Comparison of ENCODE assay signal across 24 cellular contexts in the genomic region with DNA sequence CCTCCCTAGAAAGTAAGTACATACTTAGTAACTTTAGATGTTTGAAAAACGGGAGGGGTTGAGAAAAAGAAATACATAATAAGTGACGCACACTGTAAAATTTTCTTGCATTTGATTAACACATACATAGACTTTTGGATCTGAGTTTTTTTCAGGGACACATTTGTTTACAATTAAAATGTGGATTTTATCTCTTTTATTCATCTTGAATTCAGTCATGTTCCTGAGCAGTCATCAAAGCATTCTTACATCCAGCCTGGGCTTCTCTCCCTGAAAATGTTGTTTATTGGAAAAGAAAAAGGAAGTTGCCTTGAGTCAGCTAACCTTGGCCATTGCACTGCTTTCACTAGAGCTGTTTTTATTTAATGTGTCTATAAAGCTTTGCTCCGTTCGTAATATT. TPM values are rescaled to one million over a fixed set of nuclear protein-coding genes. Genes with fewer than 3 reads are reported as not detected.
DNase-seq lines count a peak whose midpoint lies in the region; ATAC-seq, FAIRE-seq and TF ChIP-seq lines count a peak whose summit lies in the region.
"Had no signal": no experiment of that assay in that cellular context is flagged by ENCODE, and none has a peak within 500 bp of the region (broad histone marks: within the 10 kb centered on the region; RNA-seq: fewer than 3 reads in every experiment).

No MANE protein-coding gene starts in this region.

- H2AK5ac ChIP-seq in H9 (ENCODE audit: insufficient read length, low read length) = no peak overlapping the region

- no CpG with 5 or more reads among the region's 4 CpGs for WGBS in H9 (ENCODE audit: extremely low coverage, insufficient read length, low lambda C conversion rate)

- no peak for ATAC-seq in GM21825 (IDR thresholded peaks at IDR 0.05; ENCODE audit: unreplicated experiment)
- ATAC-seq: heart left ventricle, T-helper 17 cell had no signal

- no peak overlapping the region for H3K23ac ChIP-seq in H9 (ENCODE audit: insufficient read length, low read depth, low read length)

- no peak overlapping the region for H2BK15ac ChIP-seq in H9 (ENCODE audit: low read depth, low read length)

- H3K4ac ChIP-seq in H9 (ENCODE audit: low read depth, low read length) = no peak overlapping the region

- DNase-seq in GM04504 (ENCODE audit: low read depth) = peak; percentile 51
- DNase-seq in NB4 (ENCODE audit: low read depth) = peak; percentile 24
- DNase-seq in osteoblast (ENCODE audit: insufficient read length, low spot score, missing footprints) = peak; percentile 29
- no peak for DNase-seq in LoVo (ENCODE audit: low spot score)
- no peak for DNase-seq in activated naive CD4-positive, alpha-beta T cell treated with anti-CD3 and anti-CD28 coated beads, Interleukin-2, amount 50 U/mL, for 16 hours
- DNase-seq in H9 = no peak
- DNase-seq: activated naive CD8-positive, alpha-beta T cell treated with anti-CD3 and anti-CD28 coated beads for 36 hours; Calu3; heart left ventricle; KG1; NCI-H1436 treated with DMSO at 0.1 percent for 48 hours; NCI-H2171; NCI-H748 treated with DMSO at 0.1 percent for 48 hours; stimulated activated CD4-positive, alpha-beta T cell treated with anti-CD3 and anti-CD28 coated beads, Interleukin-4, amount 100 ng/mL, for 24 hours; T-helper 17 cell; upper lobe of left lung had no signal

- H3K4me2 ChIP-seq in osteoblast (ENCODE audit: insufficient read depth, low read length) (no peak overlapping the region), H9 (ENCODE audit: insufficient read depth, insufficient read length, low read length) (no peak overlapping the region)
- H3K4me2 ChIP-seq: BLaER1, neural progenitor cell, smooth muscle cell had no signal

- H4K8ac ChIP-seq in H9 (replicated peaks; ENCODE audit: insufficient read length, low read depth, low read length) = no peak overlapping the region

- H3K14ac ChIP-seq in H9 (ENCODE audit: insufficient read depth, low read length) = no peak overlapping the region

- H4K91ac ChIP-seq in H9 (ENCODE audit: insufficient read length, low read depth, low read length) = no peak overlapping the region

- H3K4me3 Mint-ChIP-seq in H9 = no peak overlapping the region
- H3K4me3 Mint-ChIP-seq: activated naive CD8-positive, alpha-beta T cell treated with anti-CD3 and anti-CD28 coated beads for 36 hours; neural progenitor cell; T-helper 17 cell had no signal

- no peak overlapping the region for H3K9ac ChIP-seq in H9 (ENCODE audit: extremely low read depth, insufficient read length, low read length)
- H3K9ac ChIP-seq: BLaER1, neural progenitor cell had no signal

- H3K27me3 ChIP-seq in osteoblast (ENCODE audit: insufficient read depth, low read length) (no peaks in the 10 kb centered on the region), H9 (ENCODE audit: insufficient read depth, low read length) (no peaks in the 10 kb centered on the region)
- H3K27me3 ChIP-seq: BLaER1, heart left ventricle, neural progenitor cell, upper lobe of left lung had no signal

- no peak overlapping the region for H4K5ac ChIP-seq in H9 (ENCODE audit: insufficient read length, low read depth, low read length)

- TF ChIP-seq CTCF in NB4 (IDR thresholded peaks at IDR 0.05; ENCODE audit: low read depth, low read length) = no peak
- TF ChIP-seq CTCF in osteoblast (IDR thresholded peaks at IDR 0.05; ENCODE audit: extremely low read depth, low read depth, low read length) = no peak
- TF ChIP-seq CTCF in H9 (conservative IDR thresholded peaks at IDR 0.05) = no peak

- H3K4me1 Mint-ChIP-seq in H9 = peaks cover 4% of the 10 kb centered on the region in 2 experiments
- H3K4me1 Mint-ChIP-seq: activated naive CD8-positive, alpha-beta T cell treated with anti-CD3 and anti-CD28 coated beads for 36 hours; T-helper 17 cell had no signal

- H2AFZ ChIP-seq in osteoblast (ENCODE audit: low read length) (no peak overlapping the region), H9 (ENCODE audit: low read length) (no peak overlapping the region)
- H2AFZ ChIP-seq: neural progenitor cell had no signal

- no peaks in the 10 kb centered on the region for H3K79me2 ChIP-seq in osteoblast (ENCODE audit: insufficient read depth, low read length)
- no peaks in the 10 kb centered on the region for H3K79me2 ChIP-seq in H9 (ENCODE audit: insufficient read depth, low read length)

- H3K4me1 ChIP-seq in osteoblast (ENCODE audit: insufficient read depth, low read length) = no peaks in the 10 kb centered on the region
- no peaks in the 10 kb centered on the region for H3K4me1 ChIP-seq in H9 (ENCODE audit: insufficient read depth, low read length)
- H3K4me1 ChIP-seq: BLaER1, heart left ventricle, neural progenitor cell, upper lobe of left lung had no signal

- H2BK12ac ChIP-seq in H9 (ENCODE audit: insufficient read length, low read depth, low read length) = no peak overlapping the region

- no peak overlapping the region for H3K27ac ChIP-seq in osteoblast (ENCODE audit: low read depth, low read length)
- no peak overlapping the region for H3K27ac ChIP-seq in H9 (ENCODE audit: insufficient read length, low read depth, low read length)
- H3K27ac ChIP-seq: BLaER1, coronary artery, epithelial cell of prostate, heart left ventricle, neural progenitor cell, upper lobe of left lung had no signal

- H3K18ac ChIP-seq in H9 (ENCODE audit: insufficient read length, low read depth, low read length) = no peak overlapping the region

- H3K9me3 ChIP-seq in osteoblast (ENCODE audit: low read depth, low read length) = no peaks in the 10 kb centered on the region
- no peaks in the 10 kb centered on the region for H3K9me3 ChIP-seq in H9 (ENCODE audit: control insufficient read depth, low read depth, low read length)

- no peak overlapping the region for H3K56ac ChIP-seq in H9 (ENCODE audit: insufficient read length, low read depth, low read length)

- peaks cover 4% of the 10 kb centered on the region for H3K27me3 Mint-ChIP-seq in H9 (ENCODE audit: low read depth)
- H3K27me3 Mint-ChIP-seq: activated naive CD8-positive, alpha-beta T cell treated with anti-CD3 and anti-CD28 coated beads for 36 hours; T-helper 17 cell had no signal

- H3K36me3 Mint-ChIP-seq in H9 (ENCODE audit: insufficient read depth in 1 of 3, low read depth in 3 of 3) = peaks cover 0 to 4% (median 2%) of the 10 kb centered on the region in 3 experiments; a peak in 1 of 7 replicates
- H3K36me3 Mint-ChIP-seq: neural progenitor cell had no signal

- H2BK5ac ChIP-seq in H9 (ENCODE audit: insufficient read length, low read length) = no peak overlapping the region

- H4K20me1 ChIP-seq in osteoblast (ENCODE audit: insufficient read depth, low read length) (no peaks in the 10 kb centered on the region), H9 (ENCODE audit: control insufficient read depth, insufficient read depth, insufficient read length) (no peaks in the 10 kb centered on the region)
- H4K20me1 ChIP-seq: BLaER1 had no signal

- no peak for TF ChIP-seq POLR2A in NB4 (IDR thresholded peaks at IDR 0.05; ENCODE audit: extremely low read depth, insufficient read length)

- H2BK120ac ChIP-seq in H9 (ENCODE audit: low read depth, low read length, poor library complexity, severe bottlenecking) = no peak overlapping the region

- no peak overlapping the region for H3K27ac Mint-ChIP-seq in H9
- H3K27ac Mint-ChIP-seq: activated naive CD8-positive, alpha-beta T cell treated with anti-CD3 and anti-CD28 coated beads for 36 hours; neural progenitor cell; T-helper 17 cell had no signal

- peak; percentile 87 for FAIRE-seq in endometrium (lab: Jason Lieb, UNC)
- FAIRE-seq: H1 had no signal

- H2BK20ac ChIP-seq in H9 (ENCODE audit: low read depth, low read length, poor library complexity, severe bottlenecking) = no peak overlapping the region

- H3T11ph ChIP-seq in H9 (ENCODE audit: low read length) = no peak overlapping the region

- H3K9me3 Mint-ChIP-seq in H9 = peaks cover 3 to 10% of the 10 kb centered on the region in 2 experiments; a peak in 4 of 5 replicates

- H3K23me2 ChIP-seq in H9 (ENCODE audit: insufficient read length, low read depth, low read length, poor library complexity, severe bottlenecking) = no peaks in the 10 kb centered on the region

- H3K4me3 ChIP-seq in NB4 (ENCODE audit: low read depth, low read length) (no peak overlapping the region), osteoblast (ENCODE audit: insufficient read depth, low read length) (no peak overlapping the region)
- H3K4me3 ChIP-seq: BLaER1, coronary artery, heart left ventricle, neural progenitor cell, smooth muscle cell, upper lobe of left lung had no signal

- no peaks in the 10 kb centered on the region for H3K36me3 ChIP-seq in osteoblast (ENCODE audit: insufficient read depth, low read length)
- H3K36me3 ChIP-seq: BLaER1, heart left ventricle, neural progenitor cell, upper lobe of left lung had no signal

- H3K79me1 ChIP-seq in H9 (ENCODE audit: insufficient read depth, low read depth, low read length, poor library complexity, severe bottlenecking) = no peaks in the 10 kb centered on the region

RNA-seq across cellular contexts. Expression of a gene that starts 8.7 kb away (rescaled TPM):
- total RNA-seq in osteoblast = 8.0 and 8.3 TPM in 2 replicates
- 15.6 and 17.8 TPM in 2 replicates for total RNA-seq in H9 (2021)

Comparison
In these comparisons a context has a peak if more than half of its experiments do, and no peak if none do; other contexts are left out.
1. DNase-seq: peak in GM04504 (single experiment), NB4 (single experiment) and osteoblast (single experiment); none in LoVo (single experiment), activated naive CD4-positive, alpha-beta T cell treated with anti-CD3 and anti-CD28 coated beads, Interleukin-2, amount 50 U/mL, for 16 hours (single experiment) and H9 (single experiment).